ENCODE assay signal across 7 cellular contexts in the genomic region with DNA sequence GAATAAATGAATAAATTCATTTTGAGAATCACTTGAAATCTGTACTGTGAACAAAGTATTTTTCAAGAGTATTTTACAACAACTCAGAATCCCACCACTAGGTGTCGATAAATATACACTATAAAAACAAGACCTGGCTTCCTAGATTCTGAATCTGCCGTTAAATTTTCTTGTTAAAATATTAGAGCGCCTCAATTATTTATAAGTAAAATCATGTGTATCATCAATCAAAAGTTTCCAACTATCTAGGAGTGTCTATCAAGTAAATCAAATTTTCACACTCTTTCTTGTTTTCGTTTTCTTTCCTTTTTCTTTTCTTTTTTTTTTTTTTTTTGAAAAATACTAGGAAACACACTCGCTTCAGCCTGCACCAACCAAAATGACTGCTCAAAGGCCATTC.
DNase-seq lines count a peak whose midpoint lies in the region; ATAC-seq and TF ChIP-seq lines count a peak whose summit lies in the region.

No MANE protein-coding gene starts in this region.

- H3K27me3 Mint-ChIP-seq in stimulated activated naive CD8-positive, alpha-beta T cell treated with anti-CD3 and anti-CD28 coated beads, Interleukin-15, amount 100 ng/mL, for 72 hours: no peaks in the 10 kb centered on the region

- no peak overlapping the region for H3K4me3 Mint-ChIP-seq in stimulated activated naive CD8-positive, alpha-beta T cell treated with anti-CD3 and anti-CD28 coated beads, Interleukin-15, amount 100 ng/mL, for 72 hours

- TF ChIP-seq CTCF in GM10248 (IDR thresholded peaks at IDR 0.05; ENCODE audit: control extremely low read depth, extremely low read depth, low read depth, missing control alignments) (peak; percentile 49), fibroblast of pulmonary artery (IDR thresholded peaks at IDR 0.05; ENCODE audit: low read length, missing control alignments) (peak; percentile 61), retinal pigment epithelial cell (conservative IDR thresholded peaks at IDR 0.05; ENCODE audit: low read depth, low read length) (peak; percentile 57)

- POLR2A ChIA-PET in GM10248 (lab: Yijun Ruan, JAX): no interaction called here

- in situ Hi-C loops in SK-MEL-5 (cut with HindIII; ENCODE audit: low pct_unique_long_range_greater_than_20kb, low sequenced_read_pairs): no loop called here

- H3K4me1 Mint-ChIP-seq in stimulated activated naive CD8-positive, alpha-beta T cell treated with anti-CD3 and anti-CD28 coated beads, Interleukin-15, amount 100 ng/mL, for 72 hours: peaks cover 5% of the 10 kb centered on the region

- H3K4me3 ChIP-seq in Jurkat, Clone E6-1 (ENCODE audit: low read length): no peak overlapping the region
- H3K4me3 ChIP-seq in fibroblast of pulmonary artery (replicated peaks; ENCODE audit: low read depth, low read length) (no peak overlapping the region), retinal pigment epithelial cell (ENCODE audit: low read length) (no peak overlapping the region)

- CTCF ChIA-PET in GM10248 (lab: Yijun Ruan, JAX): interaction anchor here (0.9 to 2.2 kb wide), 6 partner anchors 9 to 1293 kb away, joined by 3 to 10 read pairs (median 4); no protein-coding TSS in a partner anchor

- no peak overlapping the region for H3K27ac Mint-ChIP-seq in stimulated activated naive CD8-positive, alpha-beta T cell treated with anti-CD3 and anti-CD28 coated beads, Interleukin-15, amount 100 ng/mL, for 72 hours

- DNase-seq in GM10248 (ENCODE audit: extremely low spot score) (peak; percentile 20), SK-MEL-5 (ENCODE audit: low read depth, low spot score) (peak; percentile 68), fibroblast of pulmonary artery (ENCODE audit: low read depth) (peak; percentile 75), retinal pigment epithelial cell (ENCODE audit: low read depth) (peak; percentile 19)
- DNase-seq in Jurkat, Clone E6-1 (ENCODE audit: low read depth, low spot score): peak; percentile 35
- DNase-seq in stimulated activated CD4-positive, alpha-beta T cell treated with anti-CD3 and anti-CD28 coated beads, Interleukin-2, amount 100 ng/mL, for 24 hours: no peak
- DNase-seq in stimulated activated naive CD8-positive, alpha-beta T cell treated with anti-CD3 and anti-CD28 coated beads, Interleukin-15, amount 100 ng/mL, for 72 hours: no peak

- H3K9me3 Mint-ChIP-seq in stimulated activated naive CD8-positive, alpha-beta T cell treated with anti-CD3 and anti-CD28 coated beads, Interleukin-15, amount 100 ng/mL, for 72 hours: no peaks in the 10 kb centered on the region

- no peak for ATAC-seq in stimulated activated naive CD8-positive, alpha-beta T cell treated with anti-CD3 and anti-CD28 coated beads, Interleukin-15, amount 100 ng/mL, for 72 hours

Comparison
In these comparisons a context has a peak if more than half of its experiments do, and no peak if none do; other contexts are left out.
1. DNase-seq: peak in GM10248 (single experiment), Jurkat, Clone E6-1 (single experiment), SK-MEL-5 (single experiment), fibroblast of pulmonary artery (single experiment) and retinal pigment epithelial cell (single experiment); none in stimulated activated CD4-positive, alpha-beta T cell treated with anti-CD3 and anti-CD28 coated beads, Interleukin-2, amount 100 ng/mL, for 24 hours (0 of 2) and stimulated activated naive CD8-positive, alpha-beta T cell treated with anti-CD3 and anti-CD28 coated beads, Interleukin-15, amount 100 ng/mL, for 72 hours (0 of 2).
2. Peak in every context shown above with its lines, with median percentiles within 50 percentile points of each other: CTCF ChIP-seq.